Comparison of ENCODE assay signal across 10 cellular contexts in genomic region chr5:17229308-17229707, GRCh38. TPM values are rescaled to one million over a fixed set of nuclear protein-coding genes. Genes with fewer than 3 reads are reported as not detected.
DNase-seq lines count a peak whose midpoint lies in the region; ATAC-seq and TF ChIP-seq lines count a peak whose summit lies in the region.
"Had no signal": no experiment of that assay in that cellular context is flagged by ENCODE, and none has a peak within 500 bp of the region (broad histone marks: within the 10 kb centered on the region; RNA-seq: fewer than 3 reads in every experiment).

No MANE protein-coding gene starts in this region.

- TF ChIP-seq CTCF in GM12865 (IDR thresholded peaks at IDR 0.05; ENCODE audit: insufficient read depth, low read depth, low read length, missing control alignments) = no peak
- TF ChIP-seq CTCF in esophagus squamous epithelium (IDR thresholded peaks at IDR 0.05) = no peak
- TF ChIP-seq CTCF in tibial artery (IDR thresholded peaks at IDR 0.05) = no peak

- H3K9me3 ChIP-seq in esophagus squamous epithelium (no peaks in the 10 kb centered on the region), tibial artery (no peaks in the 10 kb centered on the region)

- DNase-seq in GM12865 (ENCODE audit: low read depth) (peak; percentile 66), esophagus squamous epithelium (lab: John Stamatoyannopoulos, UW) (no peak), AML-193 (lab: John Stamatoyannopoulos, UW) (no peak), SK-N-DZ (ENCODE audit: low spot score) (no peak), tibial artery (no peak), EL (no peak)
- DNase-seq: DND-41; stimulated activated CD4-positive, alpha-beta T cell treated with anti-CD3 and anti-CD28 coated beads, Interleukin-1b, Interleukin-23, amount 100 ng/mL, for 48 hours had no signal

- peak overlapping the region in 3 of 4 donors; percentile 4 to 33 (median 23) for H3K27ac ChIP-seq in esophagus squamous epithelium
- H3K27ac ChIP-seq in tibial artery = peak overlapping the region in 1 of 2 donors; percentile 31

- no peaks in the 10 kb centered on the region for H3K36me3 ChIP-seq in esophagus squamous epithelium
- no peaks in the 10 kb centered on the region for H3K36me3 ChIP-seq in tibial artery

- ATAC-seq in GM21360 (IDR thresholded peaks at IDR 0.05; ENCODE audit: unreplicated experiment) = peak; percentile 36
- ATAC-seq in HG03135 (IDR thresholded peaks at IDR 0.05; ENCODE audit: unreplicated experiment) = peak; percentile 28

- no peak for TF ChIP-seq POLR2A in esophagus squamous epithelium (IDR thresholded peaks at IDR 0.05)

- H3K27me3 ChIP-seq in esophagus squamous epithelium (no peaks in the 10 kb centered on the region), tibial artery (no peaks in the 10 kb centered on the region)

- intact Hi-C loops in esophagus squamous epithelium (cut with DNase I) (no loop called here), tibial artery (cut with DNase I; ENCODE audit: low total_unique reads) (no loop called here)

- H3K4me3 ChIP-seq in GM12865 (ENCODE audit: low read depth, low read length) (peak overlapping the region; percentile 8; the same call in 1 of the 2 replicates), esophagus squamous epithelium (no peak overlapping the region), tibial artery (no peak overlapping the region)

- WGBS in esophagus squamous epithelium, 2 donors = 46 to 53% methylated on average over 4 of the region's 4 CpGs

- H3K4me1 ChIP-seq in esophagus squamous epithelium = peaks cover 4 to 15% (median 8%) of the 10 kb centered on the region in 3 donors
- peaks cover 0 to 17% (median 8%) of the 10 kb centered on the region in 4 donors for H3K4me1 ChIP-seq in tibial artery

RNA-seq across cellular contexts. Expression of gene BASP1, which starts 11.9 kb away (rescaled TPM):
- total RNA-seq in esophagus squamous epithelium = 10 to 100 TPM in 3 of 4 donors, 1 to 10 TPM in 1; 5.2 to 16.7 (median 13.6) TPM
- 242 and 321 TPM in 2 replicates for polyA plus RNA-seq in SK-N-DZ (2014; cell fraction: cytosol; rRNA removed)
- polyA plus RNA-seq in SK-N-DZ (2014; cell fraction: nucleus; rRNA removed) = 109 and 110 TPM in 2 replicates
